ENCODE assay signal across 8 cellular contexts in genomic region chr9:37025381-37026084, GRCh38. TPM values are rescaled to one million over a fixed set of nuclear protein-coding genes. Genes with fewer than 3 reads are reported as not detected.
DNase-seq lines count a peak whose midpoint lies in the region; ATAC-seq, FAIRE-seq and TF ChIP-seq lines count a peak whose summit lies in the region.

No MANE protein-coding gene starts in this region.

- H3K9me3 ChIP-seq in AG04450 (ENCODE audit: control insufficient read depth, insufficient read depth, low read length) (peaks cover 27% of the 10 kb centered on the region; the same call in 1 of the 2 replicates), mesenchymal stem cell (ENCODE audit: control insufficient read depth, low read length) (peaks cover 11% of the 10 kb centered on the region)

- peak; percentile 40; the same call in 1 of the 2 replicates for TF ChIP-seq POLR2A in GM12892 (IDR thresholded peaks at IDR 0.05; ENCODE audit: low read depth, low read length)

- H3K14ac ChIP-seq in mesenchymal stem cell (ENCODE audit: low read length in 2 of 2), result no peak overlapping the region

- peaks cover 76% of the 10 kb centered on the region for H3K27me3 Mint-ChIP-seq in activated CD8-positive, alpha-beta T cell treated with anti-CD3 and anti-CD28 coated beads for 36 hours

- 6% methylated on average over 29 of the region's 34 CpGs for WGBS in mesenchymal stem cell

- H2BK12ac ChIP-seq in mesenchymal stem cell (ENCODE audit: low read length in 2 of 2), result no peak overlapping the region

- no peak overlapping the region for H2BK5ac ChIP-seq in mesenchymal stem cell (ENCODE audit: low read depth, low read length, poor library complexity, severe bottlenecking)

- H4K91ac ChIP-seq in mesenchymal stem cell (ENCODE audit: low read length), result no peak overlapping the region

- no peak overlapping the region for H3K9ac ChIP-seq in mesenchymal stem cell (ENCODE audit: low read length)

- H3K4me3 Mint-ChIP-seq in activated CD8-positive, alpha-beta T cell treated with anti-CD3 and anti-CD28 coated beads for 36 hours, result peak overlapping the region; percentile 59

- no peak overlapping the region for H2AK5ac ChIP-seq in mesenchymal stem cell (ENCODE audit: low read length, severe bottlenecking)

- H3K4me1 ChIP-seq in mesenchymal stem cell (ENCODE audit: control insufficient read depth, insufficient read depth, low read depth, low read length), result peaks cover 30% of the 10 kb centered on the region

- peak; percentile 92 for FAIRE-seq in GM12892 (lab: Jason Lieb, UNC)
- FAIRE-seq in HTR-8/SVneo (lab: Jason Lieb, UNC), result no peak

- POLR2A ChIA-PET in AG04450 (lab: Yijun Ruan, JAX), result no interaction called here
- POLR2A ChIA-PET in activated CD8-positive, alpha-beta T cell treated with anti-CD3 and anti-CD28 coated beads for 36 hours (lab: Charles Lee), result interaction anchor here (1.0 to 1.3 kb wide), 3 partner anchors 21 to 775 kb away, joined by 3 read pairs; partner anchors contain the start of genes DCAF10 and TOMM5

- H2BK15ac ChIP-seq in mesenchymal stem cell (ENCODE audit: low read depth, poor library complexity, severe bottlenecking), result no peak overlapping the region

- H3K23ac ChIP-seq in mesenchymal stem cell (ENCODE audit: low read length in 2 of 2), result no peak overlapping the region

- peaks cover 2% of the 10 kb centered on the region for H3K36me3 Mint-ChIP-seq in activated CD8-positive, alpha-beta T cell treated with anti-CD3 and anti-CD28 coated beads for 36 hours (ENCODE audit: low read depth)

- H3K79me1 ChIP-seq in mesenchymal stem cell (replicated peaks; ENCODE audit: low read length, poor library complexity, severe bottlenecking), result no peaks in the 10 kb centered on the region

- H3K27me3 ChIP-seq in AG04450 (ENCODE audit: control insufficient read depth, insufficient read depth, low read length), result peaks cover 82% of the 10 kb centered on the region
- H3K27me3 ChIP-seq in mesenchymal stem cell (ENCODE audit: control insufficient read depth in 1 of 2, insufficient read depth in 1 of 2, low read length in 2 of 2), result peaks cover 95 to 100% of the 10 kb centered on the region in 2 experiments

- H3K36me3 ChIP-seq in mesenchymal stem cell (ENCODE audit: control insufficient read depth in 1 of 2, insufficient read depth in 2 of 2, low read depth in 1 of 2, low read length in 2 of 2), result no peaks in the 10 kb centered on the region

- H2AFZ ChIP-seq in mesenchymal stem cell (ENCODE audit: low read depth, low read length), result no peak overlapping the region

- DNase-seq in AG04450 (ENCODE audit: low read depth, low spot score), result no peak
- DNase-seq in GM12892 (ENCODE audit: insufficient read length), result no peak
- no peak for DNase-seq in activated CD8-positive, alpha-beta T cell treated with anti-CD3 and anti-CD28 coated beads for 36 hours
- DNase-seq in mesenchymal stem cell, result no peak
- DNase-seq in omental fat pad (ENCODE audit: low spot score), result no peak
- no peak for DNase-seq in HTR-8/SVneo (ENCODE audit: insufficient read length, low spot score)

- H2BK120ac ChIP-seq in mesenchymal stem cell (ENCODE audit: low read depth, low read length), result no peak overlapping the region

- H3K18ac ChIP-seq in mesenchymal stem cell (ENCODE audit: low read depth in 1 of 2, low read length in 2 of 2), result no peak overlapping the region

- H3K27ac ChIP-seq in AG04450 (ENCODE audit: low read depth, low read length) (no peak overlapping the region), mesenchymal stem cell (ENCODE audit: low read length, poor library complexity, severe bottlenecking) (no peak overlapping the region)

- CTCF ChIA-PET in AG04450 (lab: Charles Lee), result no interaction called here
- CTCF ChIA-PET in activated CD8-positive, alpha-beta T cell treated with anti-CD3 and anti-CD28 coated beads for 36 hours (lab: Charles Lee), result interaction anchor here (2.2 kb wide), 1 partner anchor 29 kb away, joined by 8 read pairs; no protein-coding TSS in a partner anchor

- ATAC-seq in activated CD8-positive, alpha-beta T cell treated with anti-CD3 and anti-CD28 coated beads for 36 hours, result no peak
- no peak for ATAC-seq in omental fat pad (ENCODE audit: low FRiP score)
- no peak for ATAC-seq in GM21825 (IDR thresholded peaks at IDR 0.05; ENCODE audit: unreplicated experiment)
- no peak for ATAC-seq in HG02610 (IDR thresholded peaks at IDR 0.05; ENCODE audit: unreplicated experiment)

- H3K4ac ChIP-seq in mesenchymal stem cell (ENCODE audit: low read depth in 1 of 2, low read length in 2 of 2), result no peak overlapping the region

- peaks cover 31% of the 10 kb centered on the region for H3K4me1 Mint-ChIP-seq in activated CD8-positive, alpha-beta T cell treated with anti-CD3 and anti-CD28 coated beads for 36 hours (ENCODE audit: low read depth)

- H3K4me2 ChIP-seq in mesenchymal stem cell (ENCODE audit: low read length, poor library complexity, severe bottlenecking), result peak overlapping the region; percentile 70

- no peak overlapping the region for H3K27ac Mint-ChIP-seq in activated CD8-positive, alpha-beta T cell treated with anti-CD3 and anti-CD28 coated beads for 36 hours

- H3K4me3 ChIP-seq in AG04450 (ENCODE audit: low read depth, low read length), result peak overlapping the region; percentile 34; the same call in 1 of the 2 replicates
- peak overlapping the region; percentile 26 to 77 for H3K4me3 ChIP-seq in mesenchymal stem cell (ENCODE audit: insufficient read depth in 1 of 2, low read depth in 1 of 2, low read length in 2 of 2)

- intact Hi-C loops in activated CD8-positive, alpha-beta T cell treated with anti-CD3 and anti-CD28 coated beads for 36 hours (cut with micrococcal nuclease), result loop anchor here (10.0 kb wide), 1 partner anchor 289 kb away; no protein-coding TSS in a partner anchor

- no peak for TF ChIP-seq CTCF in AG04450 (IDR thresholded peaks at IDR 0.05; ENCODE audit: low read depth, low read length)
- no peak for TF ChIP-seq CTCF in activated CD8-positive, alpha-beta T cell treated with anti-CD3 and anti-CD28 coated beads for 36 hours (IDR thresholded peaks at IDR 0.05)
- TF ChIP-seq CTCF in omental fat pad (IDR thresholded peaks at IDR 0.05), result no peak

- H3K9me3 Mint-ChIP-seq in activated CD8-positive, alpha-beta T cell treated with anti-CD3 and anti-CD28 coated beads for 36 hours, result no peaks in the 10 kb centered on the region

- H4K8ac ChIP-seq in mesenchymal stem cell (ENCODE audit: low read length), result no peak overlapping the region

RNA-seq across cellular contexts. Expression of gene PAX5, which starts 8.5 kb away (rescaled TPM):
- polyA plus RNA-seq in AG04450 (2011; rRNA removed), result not detected in 2 replicates
- polyA minus RNA-seq in AG04450 (2011; rRNA and poly(A)+ RNA removed), result not detected in 2 replicates
- polyA plus RNA-seq in GM12892 (2012; ENCODE audit: missing spikeins), result 33.5 TPM
- total RNA-seq in activated CD8-positive, alpha-beta T cell treated with anti-CD3 and anti-CD28 coated beads for 36 hours, result 1 to 10 TPM in 1 of 2 experiments, under 1 TPM in 1; 0.95 to 1.1 TPM
- not detected for polyA plus RNA-seq in mesenchymal stem cell (2013, experiment 1 of 2)
- not detected for polyA plus RNA-seq in mesenchymal stem cell (2013, experiment 2 of 2)
- total RNA-seq in omental fat pad, result 1 to 10 TPM in 1 of 4 donors, under 1 TPM in 2, not detected in 1; 0.09 to 1.2 (median 0.24) TPM
